Comparison of ENCODE assay signal across 8 cellular contexts in the genomic region with DNA sequence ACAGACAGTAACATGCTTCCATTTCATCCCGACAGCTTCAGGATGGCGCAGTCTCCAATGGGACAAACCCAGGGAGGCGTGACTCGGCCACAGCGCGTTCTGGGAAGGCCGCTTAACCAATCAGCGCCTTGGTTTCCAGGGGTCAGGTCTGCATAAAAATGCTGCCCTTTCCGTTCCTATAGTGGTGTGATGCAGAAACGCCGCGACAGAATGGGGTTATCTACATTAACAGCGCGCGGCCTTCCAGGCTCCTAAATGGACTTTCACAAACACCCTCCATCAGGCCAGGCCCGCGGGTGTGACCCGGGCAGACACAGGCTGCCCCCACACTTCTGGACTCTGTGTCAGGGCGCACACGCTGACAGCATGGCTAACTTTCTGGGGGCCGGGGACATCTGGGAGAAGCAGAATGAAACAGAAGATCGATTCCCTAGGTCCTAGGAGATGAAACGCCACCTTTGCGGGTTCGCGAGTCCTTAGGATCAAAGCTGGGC. TPM values are rescaled to one million over a fixed set of nuclear protein-coding genes. Genes with fewer than 3 reads are reported as not detected.
DNase-seq lines count a peak whose midpoint lies in the region; ATAC-seq and TF ChIP-seq lines count a peak whose summit lies in the region.

No MANE protein-coding gene starts in this region.

- intact Hi-C loops in body of pancreas (cut with DNase I), result no loop called here

- peak overlapping the region; percentile 37 to 74 for H3K4me3 ChIP-seq in body of pancreas

- peak; percentile 36 for ATAC-seq in GM19395 (IDR thresholded peaks at IDR 0.05; ENCODE audit: unreplicated experiment)
- ATAC-seq in body of pancreas, result peak; percentile 74
- ATAC-seq in HG02610 (IDR thresholded peaks at IDR 0.05; ENCODE audit: unreplicated experiment), result no peak

- peaks cover 6% of the 10 kb centered on the region for H3K4me1 ChIP-seq in body of pancreas

- peaks cover 5% of the 10 kb centered on the region for H3K27me3 Mint-ChIP-seq in progenitor cell of endocrine pancreas

- whole genome bisulfite sequencing in body of pancreas, 2 donors, result 1% methylated on average over 15 to 26 of the region's 26 CpGs

- peak in 1 of 3 donors; percentile 14 for TF ChIP-seq POLR2A in body of pancreas (IDR thresholded peaks at IDR 0.05)

- H3K27ac ChIP-seq in body of pancreas, result peak overlapping the region; percentile 0 to 80 (median 57)

- peak overlapping the region; percentile 92 for H3K4me3 Mint-ChIP-seq in progenitor cell of endocrine pancreas (ENCODE audit: low read depth)

- no peaks in the 10 kb centered on the region for H3K36me3 ChIP-seq in body of pancreas (replicated peaks in 1 of 2; ENCODE audit: insufficient read depth in 1 of 2, low read depth in 2 of 2)

- no peaks in the 10 kb centered on the region for H3K9me3 Mint-ChIP-seq in progenitor cell of endocrine pancreas (ENCODE audit: low read depth)

- DNase-seq in COLO829 (ENCODE audit: low spot score), result peak; percentile 79
- DNase-seq in HS-27A (ENCODE audit: low read depth), result peak; percentile 89
- DNase-seq in NOMO-1 treated with DMSO at 0.1 percent for 48 hours (lab: John Stamatoyannopoulos, UW; ENCODE audit: unreplicated experiment), result peak; percentile 34
- DNase-seq in body of pancreas, result peak; percentile 69 to 80 (median 76)
- peak; percentile 82 to 86 for DNase-seq in hippocampal formation (lab: John Stamatoyannopoulos, UW)
- DNase-seq in progenitor cell of endocrine pancreas (ENCODE audit: low spot score, unreplicated experiment), result peak; percentile 59

- H3K9me3 ChIP-seq in body of pancreas, result no peaks in the 10 kb centered on the region

- peaks cover 3% of the 10 kb centered on the region for H3K4me1 Mint-ChIP-seq in progenitor cell of endocrine pancreas (ENCODE audit: low read depth)

- H3K36me3 Mint-ChIP-seq in progenitor cell of endocrine pancreas (ENCODE audit: insufficient read depth), result no peaks in the 10 kb centered on the region

- peak overlapping the region; percentile 97 for H3K27ac Mint-ChIP-seq in progenitor cell of endocrine pancreas

- no peak for TF ChIP-seq CTCF in body of pancreas (IDR thresholded peaks at IDR 0.05)
- TF ChIP-seq CTCF in progenitor cell of endocrine pancreas (IDR thresholded peaks at IDR 0.05; ENCODE audit: unreplicated experiment), result no peak

- no peaks in the 10 kb centered on the region for H3K27me3 ChIP-seq in body of pancreas

RNA-seq across cellular contexts. Expression of gene TMEM231, which starts 0.8 kb away (rescaled TPM):
- 1 to 10 TPM; 2.6 to 7.6 TPM for total RNA-seq in body of pancreas
- total RNA-seq in progenitor cell of endocrine pancreas, result 10.8 and 13.1 TPM in 2 replicates

RNA-seq across cellular contexts. Expression of gene GABARAPL2, which starts 10.9 kb away (rescaled TPM):
- 10 to 100 TPM; 35.9 to 66.2 TPM for total RNA-seq in body of pancreas
- total RNA-seq in progenitor cell of endocrine pancreas, result 75.0 and 79.0 TPM in 2 replicates

RNA-seq across cellular contexts. Expression of gene CHST5, which starts 19.4 kb away (rescaled TPM):
- total RNA-seq in body of pancreas (not detected), progenitor cell of endocrine pancreas (0.24 and 0.93 TPM in 2 replicates)

Comparison
In these comparisons a context has a peak if more than half of its experiments do, and no peak if none do; other contexts are left out.
1. DNase-seq: peak in every context shown above with its lines; median percentile 89 in HS-27A; 84 in hippocampal formation; 79 in COLO829; 76 in body of pancreas; 59 in progenitor cell of endocrine pancreas; 34 in NOMO-1 treated with DMSO at 0.1 percent for 48 hours.